25 cellular contexts compared by ENCODE assay signal in the genomic region with DNA sequence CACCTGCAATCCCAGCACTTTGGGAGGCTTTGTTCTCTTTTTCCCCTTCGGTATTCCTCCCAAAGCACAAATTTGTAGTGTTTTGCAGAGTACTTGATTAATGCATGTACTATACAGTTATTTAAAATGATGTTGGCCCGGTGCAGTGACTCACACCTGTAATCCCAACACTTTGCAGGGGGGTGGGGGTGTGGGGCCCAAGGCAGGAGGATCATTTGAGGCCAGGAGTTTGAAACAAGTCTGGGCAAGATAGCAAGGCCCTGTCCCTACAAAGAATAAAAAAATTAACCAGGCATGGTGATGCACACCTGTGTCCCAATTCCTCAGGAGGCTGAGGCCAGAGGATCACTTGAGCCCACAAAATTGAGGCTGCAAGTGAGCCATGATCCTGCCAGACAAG.
"Had no signal": no experiment of that assay in that cellular context is flagged by ENCODE, and none has a peak within 500 bp of the region (broad histone marks: within the 10 kb centered on the region; RNA-seq: fewer than 3 reads in every experiment).

No MANE protein-coding gene starts in this region.

- H3K36me3 ChIP-seq: adrenal gland, Peyer's patch had no signal

- H3K9me3 ChIP-seq: adrenal gland, Peyer's patch had no signal

- ATAC-seq: activated CD8-positive, alpha-beta T cell treated with anti-CD3 and anti-CD28 coated beads, Interleukin-2, amount 10 ng/mL, durations not matched to agents 7 days and 5 days; T-helper 17 cell; WTC11 had no signal

- H3K27ac ChIP-seq: adrenal gland, Peyer's patch had no signal

- H3K4me1 ChIP-seq: Peyer's patch had no signal

- H3K27me3 ChIP-seq: adrenal gland, Peyer's patch had no signal

- H3K4me3 ChIP-seq: Peyer's patch had no signal

- DNase-seq: activated CD4-positive, alpha-beta T cell treated with anti-CD3 and anti-CD28 coated beads for 48 hours; activated CD4-positive, alpha-beta T cell treated with anti-CD3 and anti-CD28 coated beads, Interleukin-2, amount 50 U/mL, for 4 hours; activated CD4-positive, CD25-positive, alpha-beta regulatory T cell treated with anti-CD3 and anti-CD28 coated beads, Interleukin-2, amount 50 U/mL, for 72 hours; activated CD8-positive, alpha-beta memory T cell treated with anti-CD3 and anti-CD28 coated beads, Interleukin-2, amount 50 U/mL, for 48 hours; activated CD8-positive, alpha-beta T cell treated with anti-CD3 and anti-CD28 coated beads, Interleukin-2, amount 10 ng/mL, durations not matched to agents 7 days and 5 days; activated naive CD4-positive, alpha-beta T cell treated with anti-CD3 and anti-CD28 coated beads, Interleukin-2, amount 50 U/mL, for 16 hours; activated naive CD8-positive, alpha-beta T cell treated with anti-CD3 and anti-CD28 coated beads, Interleukin-2, amount 10 ng/mL, durations not matched to agents 7 days and 5 days; activated T-cell treated with anti-CD3 and anti-CD28 coated beads, Interleukin-2, amount 50 U/mL, for 1 hour; adrenal gland; anterior cingulate cortex; MM.1S; NCI-H1105; NCI-H1436; NCI-H1694 treated with DMSO at 0.1 percent for 48 hours; NCI-H2029 treated with DMSO at 0.1 percent for 48 hours; NCI-H345; NCI-H510A; NCI-H526 treated with DMSO at 0.1 percent for 48 hours; NCI-H82; OCI-M1; Peyer's patch; SIG-M5; T-helper 17 cell; T-helper 9 cell had no signal
